Comparison of ENCODE assay signal across 1 cellular context in the genomic region with DNA sequence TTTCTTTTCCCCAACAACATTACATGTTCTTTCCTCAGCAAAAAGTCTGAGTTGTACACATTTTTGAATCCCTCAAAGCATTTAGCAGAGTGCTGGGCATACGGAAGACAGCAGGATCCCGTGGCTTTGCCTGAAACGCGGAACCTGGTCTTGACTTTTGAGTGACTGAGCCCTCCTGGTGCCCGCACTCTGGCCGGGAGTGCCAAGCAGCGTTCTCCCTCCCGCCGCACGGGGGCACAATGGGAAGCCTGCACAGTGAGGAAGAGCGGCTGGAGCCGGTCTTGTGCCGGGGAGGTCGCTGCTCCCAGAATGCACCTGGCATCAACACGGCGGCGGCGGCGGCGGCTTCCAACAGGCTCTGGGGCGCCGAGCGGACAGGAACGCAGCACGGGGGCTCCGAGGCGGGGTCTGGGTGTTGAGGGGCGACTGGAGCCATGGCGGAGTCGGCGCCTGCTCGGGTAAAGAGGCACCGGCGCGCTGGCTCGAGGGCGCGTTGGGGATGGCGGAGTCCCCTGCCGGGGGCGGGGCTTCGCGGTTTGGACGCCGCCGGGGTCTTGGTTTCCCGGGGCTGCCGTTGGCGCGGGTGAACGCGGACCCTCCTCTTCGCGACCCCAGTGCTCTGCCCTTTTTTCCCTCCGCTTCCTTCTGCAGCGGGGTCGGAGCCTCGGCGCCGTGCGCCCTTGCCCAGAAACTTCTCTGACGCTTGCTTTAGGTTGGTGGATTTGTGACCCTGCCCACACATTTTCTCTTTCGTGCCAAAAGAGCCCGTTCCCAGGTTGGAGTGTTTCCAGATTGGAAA.
TF ChIP-seq lines count a peak whose summit lies in the region.

TSS of gene ZNF212 (plus strand) at position 307 of the 799 bp plus-strand sequence. CDS start at position 435, 128 bp downstream.

TF ChIP-seq in K562, 482 proteins besides CTCF, POLR2A, EP300 and RAD21 (continued from another document and continues in another):
- TF ChIP-seq, protein P1, sequence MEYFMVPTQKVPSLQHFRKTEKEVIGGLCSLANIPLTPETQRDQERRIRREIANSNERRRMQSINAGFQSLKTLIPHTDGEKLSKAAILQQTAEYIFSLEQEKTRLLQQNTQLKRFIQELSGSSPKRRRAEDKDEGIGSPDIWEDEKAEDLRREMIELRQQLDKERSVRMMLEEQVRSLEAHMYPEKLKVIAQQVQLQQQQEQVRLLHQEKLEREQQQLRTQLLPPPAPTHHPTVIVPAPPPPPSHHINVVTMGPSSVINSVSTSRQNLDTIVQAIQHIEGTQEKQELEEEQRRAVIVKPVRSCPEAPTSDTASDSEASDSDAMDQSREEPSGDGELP (CRISPR knock-in tag; IDR thresholded peaks at IDR 0.05; ENCODE audit: borderline replicate concordance), result peak; percentile 94
- no peak for TF ChIP-seq SAFB2 (IDR thresholded peaks at IDR 0.05; ENCODE audit: borderline replicate concordance, low read depth, low read length, severe bottlenecking)
- TF ChIP-seq, protein P2, sequence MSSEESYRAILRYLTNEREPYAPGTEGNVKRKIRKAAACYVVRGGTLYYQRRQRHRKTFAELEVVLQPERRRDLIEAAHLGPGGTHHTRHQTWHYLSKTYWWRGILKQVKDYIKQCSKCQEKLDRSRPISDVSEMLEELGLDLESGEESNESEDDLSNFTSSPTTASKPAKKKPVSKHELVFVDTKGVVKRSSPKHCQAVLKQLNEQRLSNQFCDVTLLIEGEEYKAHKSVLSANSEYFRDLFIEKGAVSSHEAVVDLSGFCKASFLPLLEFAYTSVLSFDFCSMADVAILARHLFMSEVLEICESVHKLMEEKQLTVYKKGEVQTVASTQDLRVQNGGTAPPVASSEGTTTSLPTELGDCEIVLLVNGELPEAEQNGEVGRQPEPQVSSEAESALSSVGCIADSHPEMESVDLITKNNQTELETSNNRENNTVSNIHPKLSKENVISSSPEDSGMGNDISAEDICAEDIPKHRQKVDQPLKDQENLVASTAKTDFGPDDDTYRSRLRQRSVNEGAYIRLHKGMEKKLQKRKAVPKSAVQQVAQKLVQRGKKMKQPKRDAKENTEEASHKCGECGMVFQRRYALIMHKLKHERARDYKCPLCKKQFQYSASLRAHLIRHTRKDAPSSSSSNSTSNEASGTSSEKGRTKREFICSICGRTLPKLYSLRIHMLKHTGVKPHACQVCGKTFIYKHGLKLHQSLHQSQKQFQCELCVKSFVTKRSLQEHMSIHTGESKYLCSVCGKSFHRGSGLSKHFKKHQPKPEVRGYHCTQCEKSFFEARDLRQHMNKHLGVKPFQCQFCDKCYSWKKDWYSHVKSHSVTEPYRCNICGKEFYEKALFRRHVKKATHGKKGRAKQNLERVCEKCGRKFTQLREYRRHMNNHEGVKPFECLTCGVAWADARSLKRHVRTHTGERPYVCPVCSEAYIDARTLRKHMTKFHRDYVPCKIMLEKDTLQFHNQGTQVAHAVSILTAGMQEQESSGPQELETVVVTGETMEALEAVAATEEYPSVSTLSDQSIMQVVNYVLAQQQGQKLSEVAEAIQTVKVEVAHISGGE (CRISPR knock-in tag; IDR thresholded peaks at IDR 0.05), result peak in 1 of 3 experiments; percentile 39; a peak in 1 of 6 replicates
- no peak for TF ChIP-seq ZC3H11A (IDR thresholded peaks at IDR 0.05; ENCODE audit: low read depth, low read length)
- TF ChIP-seq, protein P3, sequence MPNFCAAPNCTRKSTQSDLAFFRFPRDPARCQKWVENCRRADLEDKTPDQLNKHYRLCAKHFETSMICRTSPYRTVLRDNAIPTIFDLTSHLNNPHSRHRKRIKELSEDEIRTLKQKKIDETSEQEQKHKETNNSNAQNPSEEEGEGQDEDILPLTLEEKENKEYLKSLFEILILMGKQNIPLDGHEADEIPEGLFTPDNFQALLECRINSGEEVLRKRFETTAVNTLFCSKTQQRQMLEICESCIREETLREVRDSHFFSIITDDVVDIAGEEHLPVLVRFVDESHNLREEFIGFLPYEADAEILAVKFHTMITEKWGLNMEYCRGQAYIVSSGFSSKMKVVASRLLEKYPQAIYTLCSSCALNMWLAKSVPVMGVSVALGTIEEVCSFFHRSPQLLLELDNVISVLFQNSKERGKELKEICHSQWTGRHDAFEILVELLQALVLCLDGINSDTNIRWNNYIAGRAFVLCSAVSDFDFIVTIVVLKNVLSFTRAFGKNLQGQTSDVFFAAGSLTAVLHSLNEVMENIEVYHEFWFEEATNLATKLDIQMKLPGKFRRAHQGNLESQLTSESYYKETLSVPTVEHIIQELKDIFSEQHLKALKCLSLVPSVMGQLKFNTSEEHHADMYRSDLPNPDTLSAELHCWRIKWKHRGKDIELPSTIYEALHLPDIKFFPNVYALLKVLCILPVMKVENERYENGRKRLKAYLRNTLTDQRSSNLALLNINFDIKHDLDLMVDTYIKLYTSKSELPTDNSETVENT (CRISPR knock-in tag; IDR thresholded peaks at IDR 0.05), result peak; percentile 93
- TF ChIP-seq SNIP1 (IDR thresholded peaks at IDR 0.05; ENCODE audit: low read depth), result no peak
- TF ChIP-seq MTA3 (IDR thresholded peaks at IDR 0.05; ENCODE audit: borderline replicate concordance), result peak; percentile 94; the same call in 1 of the 2 replicates
- peak; percentile 56; the same call in 1 of the 2 replicates for TF ChIP-seq HOMEZ (CRISPR knock-in tag; IDR thresholded peaks at IDR 0.05)
- TF ChIP-seq, protein P4, sequence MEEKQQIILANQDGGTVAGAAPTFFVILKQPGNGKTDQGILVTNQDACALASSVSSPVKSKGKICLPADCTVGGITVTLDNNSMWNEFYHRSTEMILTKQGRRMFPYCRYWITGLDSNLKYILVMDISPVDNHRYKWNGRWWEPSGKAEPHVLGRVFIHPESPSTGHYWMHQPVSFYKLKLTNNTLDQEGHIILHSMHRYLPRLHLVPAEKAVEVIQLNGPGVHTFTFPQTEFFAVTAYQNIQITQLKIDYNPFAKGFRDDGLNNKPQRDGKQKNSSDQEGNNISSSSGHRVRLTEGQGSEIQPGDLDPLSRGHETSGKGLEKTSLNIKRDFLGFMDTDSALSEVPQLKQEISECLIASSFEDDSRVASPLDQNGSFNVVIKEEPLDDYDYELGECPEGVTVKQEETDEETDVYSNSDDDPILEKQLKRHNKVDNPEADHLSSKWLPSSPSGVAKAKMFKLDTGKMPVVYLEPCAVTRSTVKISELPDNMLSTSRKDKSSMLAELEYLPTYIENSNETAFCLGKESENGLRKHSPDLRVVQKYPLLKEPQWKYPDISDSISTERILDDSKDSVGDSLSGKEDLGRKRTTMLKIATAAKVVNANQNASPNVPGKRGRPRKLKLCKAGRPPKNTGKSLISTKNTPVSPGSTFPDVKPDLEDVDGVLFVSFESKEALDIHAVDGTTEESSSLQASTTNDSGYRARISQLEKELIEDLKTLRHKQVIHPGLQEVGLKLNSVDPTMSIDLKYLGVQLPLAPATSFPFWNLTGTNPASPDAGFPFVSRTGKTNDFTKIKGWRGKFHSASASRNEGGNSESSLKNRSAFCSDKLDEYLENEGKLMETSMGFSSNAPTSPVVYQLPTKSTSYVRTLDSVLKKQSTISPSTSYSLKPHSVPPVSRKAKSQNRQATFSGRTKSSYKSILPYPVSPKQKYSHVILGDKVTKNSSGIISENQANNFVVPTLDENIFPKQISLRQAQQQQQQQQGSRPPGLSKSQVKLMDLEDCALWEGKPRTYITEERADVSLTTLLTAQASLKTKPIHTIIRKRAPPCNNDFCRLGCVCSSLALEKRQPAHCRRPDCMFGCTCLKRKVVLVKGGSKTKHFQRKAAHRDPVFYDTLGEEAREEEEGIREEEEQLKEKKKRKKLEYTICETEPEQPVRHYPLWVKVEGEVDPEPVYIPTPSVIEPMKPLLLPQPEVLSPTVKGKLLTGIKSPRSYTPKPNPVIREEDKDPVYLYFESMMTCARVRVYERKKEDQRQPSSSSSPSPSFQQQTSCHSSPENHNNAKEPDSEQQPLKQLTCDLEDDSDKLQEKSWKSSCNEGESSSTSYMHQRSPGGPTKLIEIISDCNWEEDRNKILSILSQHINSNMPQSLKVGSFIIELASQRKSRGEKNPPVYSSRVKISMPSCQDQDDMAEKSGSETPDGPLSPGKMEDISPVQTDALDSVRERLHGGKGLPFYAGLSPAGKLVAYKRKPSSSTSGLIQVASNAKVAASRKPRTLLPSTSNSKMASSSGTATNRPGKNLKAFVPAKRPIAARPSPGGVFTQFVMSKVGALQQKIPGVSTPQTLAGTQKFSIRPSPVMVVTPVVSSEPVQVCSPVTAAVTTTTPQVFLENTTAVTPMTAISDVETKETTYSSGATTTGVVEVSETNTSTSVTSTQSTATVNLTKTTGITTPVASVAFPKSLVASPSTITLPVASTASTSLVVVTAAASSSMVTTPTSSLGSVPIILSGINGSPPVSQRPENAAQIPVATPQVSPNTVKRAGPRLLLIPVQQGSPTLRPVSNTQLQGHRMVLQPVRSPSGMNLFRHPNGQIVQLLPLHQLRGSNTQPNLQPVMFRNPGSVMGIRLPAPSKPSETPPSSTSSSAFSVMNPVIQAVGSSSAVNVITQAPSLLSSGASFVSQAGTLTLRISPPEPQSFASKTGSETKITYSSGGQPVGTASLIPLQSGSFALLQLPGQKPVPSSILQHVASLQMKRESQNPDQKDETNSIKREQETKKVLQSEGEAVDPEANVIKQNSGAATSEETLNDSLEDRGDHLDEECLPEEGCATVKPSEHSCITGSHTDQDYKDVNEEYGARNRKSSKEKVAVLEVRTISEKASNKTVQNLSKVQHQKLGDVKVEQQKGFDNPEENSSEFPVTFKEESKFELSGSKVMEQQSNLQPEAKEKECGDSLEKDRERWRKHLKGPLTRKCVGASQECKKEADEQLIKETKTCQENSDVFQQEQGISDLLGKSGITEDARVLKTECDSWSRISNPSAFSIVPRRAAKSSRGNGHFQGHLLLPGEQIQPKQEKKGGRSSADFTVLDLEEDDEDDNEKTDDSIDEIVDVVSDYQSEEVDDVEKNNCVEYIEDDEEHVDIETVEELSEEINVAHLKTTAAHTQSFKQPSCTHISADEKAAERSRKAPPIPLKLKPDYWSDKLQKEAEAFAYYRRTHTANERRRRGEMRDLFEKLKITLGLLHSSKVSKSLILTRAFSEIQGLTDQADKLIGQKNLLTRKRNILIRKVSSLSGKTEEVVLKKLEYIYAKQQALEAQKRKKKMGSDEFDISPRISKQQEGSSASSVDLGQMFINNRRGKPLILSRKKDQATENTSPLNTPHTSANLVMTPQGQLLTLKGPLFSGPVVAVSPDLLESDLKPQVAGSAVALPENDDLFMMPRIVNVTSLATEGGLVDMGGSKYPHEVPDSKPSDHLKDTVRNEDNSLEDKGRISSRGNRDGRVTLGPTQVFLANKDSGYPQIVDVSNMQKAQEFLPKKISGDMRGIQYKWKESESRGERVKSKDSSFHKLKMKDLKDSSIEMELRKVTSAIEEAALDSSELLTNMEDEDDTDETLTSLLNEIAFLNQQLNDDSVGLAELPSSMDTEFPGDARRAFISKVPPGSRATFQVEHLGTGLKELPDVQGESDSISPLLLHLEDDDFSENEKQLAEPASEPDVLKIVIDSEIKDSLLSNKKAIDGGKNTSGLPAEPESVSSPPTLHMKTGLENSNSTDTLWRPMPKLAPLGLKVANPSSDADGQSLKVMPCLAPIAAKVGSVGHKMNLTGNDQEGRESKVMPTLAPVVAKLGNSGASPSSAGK (IDR thresholded peaks at IDR 0.05), result peak; percentile 26; the same call in 1 of the 2 replicates
- TF ChIP-seq ARID1B (IDR thresholded peaks at IDR 0.05), result no peak; the same call in none of the 2 replicates
- no peak for TF ChIP-seq ZNF445 (CRISPR knock-in tag; IDR thresholded peaks at IDR 0.05; ENCODE audit: low read depth)
- peak; percentile 88 for TF ChIP-seq PHF20 (IDR thresholded peaks at IDR 0.05; ENCODE audit: partially characterized antibody)
- no peak for TF ChIP-seq DPF2 (IDR thresholded peaks at IDR 0.05)
- no peak for TF ChIP-seq CBX2 (IDR thresholded peaks at IDR 0.05; ENCODE audit: insufficient read depth, low read length, poor library complexity, severe bottlenecking)
- TF ChIP-seq, protein P5, sequence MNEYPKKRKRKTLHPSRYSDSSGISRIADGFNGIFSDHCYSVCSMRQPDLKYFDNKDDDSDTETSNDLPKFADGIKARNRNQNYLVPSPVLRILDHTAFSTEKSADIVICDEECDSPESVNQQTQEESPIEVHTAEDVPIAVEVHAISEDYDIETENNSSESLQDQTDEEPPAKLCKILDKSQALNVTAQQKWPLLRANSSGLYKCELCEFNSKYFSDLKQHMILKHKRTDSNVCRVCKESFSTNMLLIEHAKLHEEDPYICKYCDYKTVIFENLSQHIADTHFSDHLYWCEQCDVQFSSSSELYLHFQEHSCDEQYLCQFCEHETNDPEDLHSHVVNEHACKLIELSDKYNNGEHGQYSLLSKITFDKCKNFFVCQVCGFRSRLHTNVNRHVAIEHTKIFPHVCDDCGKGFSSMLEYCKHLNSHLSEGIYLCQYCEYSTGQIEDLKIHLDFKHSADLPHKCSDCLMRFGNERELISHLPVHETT (CRISPR knock-in tag; conservative IDR thresholded peaks at IDR 0.05 in 1 of 2, IDR thresholded peaks at IDR 0.05 in 1 of 2), result 0 out of 4 replicates have a peak, but pooled peaks of 1 of the 2 experiments have one; percentile 51
- TF ChIP-seq REST (CRISPR knock-in tag; IDR thresholded peaks at IDR 0.05; ENCODE audit: low read depth), result peak; percentile 71
- 0 out of 2 replicates have a peak, but pooled peaks have one; percentile 34 for TF ChIP-seq ZNF695 (CRISPR knock-in tag; IDR thresholded peaks at IDR 0.05)
- TF ChIP-seq ZNF408 (CRISPR knock-in tag; IDR thresholded peaks at IDR 0.05; ENCODE audit: low read depth), result no peak
- no peak for TF ChIP-seq CHD4 (IDR thresholded peaks at IDR 0.05; ENCODE audit: insufficient read depth, insufficient replicate concordance, low read depth, low read length, poor library complexity, severe bottlenecking)
